Comparison of ENCODE assay signal across 13 cellular contexts in genomic region chr13:41402695-41403511, GRCh38. TPM values are rescaled to one million over a fixed set of nuclear protein-coding genes. Genes with fewer than 3 reads are reported as not detected.
A peak's percentile ranks its signal among the peaks of the same experiment; 100 is the strongest.
DNase-seq lines count a peak whose midpoint lies in the region; ATAC-seq lines count a peak whose summit lies in the region.
"Had no signal": no experiment of that assay in that cellular context is flagged by ENCODE, and none has a peak within 500 bp of the region (broad histone marks: within the 10 kb centered on the region; RNA-seq: fewer than 3 reads in every experiment).

No MANE protein-coding gene starts in this region.

- no peaks in the 10 kb centered on the region for H3K36me3 ChIP-seq in CD8-positive, alpha-beta memory T cell (ENCODE audit: insufficient read depth, low read length)
- H3K36me3 ChIP-seq: Peyer's patch had no signal

- POLR2A ChIA-PET in CD8-positive, alpha-beta memory T cell (lab: Charles Lee): no interaction called here

- H3K27me3 ChIP-seq in CD8-positive, alpha-beta memory T cell (ENCODE audit: insufficient read depth, low read length, poor library complexity, severe bottlenecking): no peaks in the 10 kb centered on the region
- H3K27me3 ChIP-seq: Peyer's patch had no signal

- no peak overlapping the region for H3K4me3 Mint-ChIP-seq in activated CD4-positive, alpha-beta T cell treated with anti-CD3 and anti-CD28 coated beads, Interleukin-2, amount 10 ng/mL, durations not matched to agents 24 days and 14 days
- H3K4me3 Mint-ChIP-seq in T-helper 17 cell: no peak overlapping the region
- H3K4me3 Mint-ChIP-seq in CD8-positive, alpha-beta memory T cell: no peak overlapping the region
- H3K4me3 Mint-ChIP-seq: activated B cell treated with CpG ODN at 0.5 μM for 24 hours had no signal

- CTCF ChIA-PET in CD8-positive, alpha-beta memory T cell (lab: Charles Lee): interaction anchor here (1.0 kb wide), 1 partner anchor 58 kb away, joined by 3 read pairs; no protein-coding TSS in a partner anchor

- no peak overlapping the region for H3K27ac ChIP-seq in CD8-positive, alpha-beta memory T cell (ENCODE audit: low read depth, low read length)
- H3K27ac ChIP-seq: Peyer's patch had no signal

- H3K9me3 ChIP-seq in T-helper 17 cell (ENCODE audit: control insufficient read depth, low read length, poor library complexity, severe bottlenecking): no peaks in the 10 kb centered on the region
- no peaks in the 10 kb centered on the region for H3K9me3 ChIP-seq in CD8-positive, alpha-beta memory T cell (ENCODE audit: low read length)
- H3K9me3 ChIP-seq: Peyer's patch had no signal

- H3K9me3 Mint-ChIP-seq in activated CD4-positive, alpha-beta T cell treated with anti-CD3 and anti-CD28 coated beads, Interleukin-2, amount 10 ng/mL, durations not matched to agents 24 days and 14 days: no peaks in the 10 kb centered on the region
- H3K9me3 Mint-ChIP-seq in CD8-positive, alpha-beta memory T cell: no peaks in the 10 kb centered on the region
- H3K9me3 Mint-ChIP-seq: activated B cell treated with CpG ODN at 0.5 μM for 24 hours had no signal

- no peaks in the 10 kb centered on the region for H3K4me1 Mint-ChIP-seq in activated CD4-positive, alpha-beta T cell treated with anti-CD3 and anti-CD28 coated beads, Interleukin-2, amount 10 ng/mL, durations not matched to agents 24 days and 14 days
- H3K4me1 Mint-ChIP-seq in T-helper 17 cell: peaks cover 5% of the 10 kb centered on the region
- H3K4me1 Mint-ChIP-seq in CD8-positive, alpha-beta memory T cell: no peaks in the 10 kb centered on the region
- H3K4me1 Mint-ChIP-seq: activated B cell treated with CpG ODN at 0.5 μM for 24 hours had no signal

- no peaks in the 10 kb centered on the region for H3K4me1 ChIP-seq in CD8-positive, alpha-beta memory T cell (ENCODE audit: insufficient read depth, low read length)
- H3K4me1 ChIP-seq: Peyer's patch had no signal

- DNase-seq in activated CD4-positive, alpha-beta T cell treated with anti-CD3 and anti-CD28 coated beads, Interleukin-2, amount 10 ng/mL, durations not matched to agents 24 days and 14 days: peak; percentile 67
- no peak for DNase-seq in activated CD4-positive, alpha-beta T cell treated with anti-CD3 and anti-CD28 coated beads for 4 hours
- DNase-seq in T-helper 17 cell (no peak), iPS-NIHi7 (ENCODE audit: extremely low spot score) (peak; percentile 20), iPS-NIHi11 (ENCODE audit: low spot score) (no peak), GM19238 (ENCODE audit: insufficient read length, low spot score) (no peak)
- no peak for DNase-seq in stimulated activated naive CD8-positive, alpha-beta T cell treated with anti-CD3 and anti-CD28 coated beads, Interleukin-15, Interleukin-2, amounts not matched to agents 100 U/mL and 50 U/mL, for 24 hours
- no peak for DNase-seq in CD8-positive, alpha-beta memory T cell
- DNase-seq: activated B cell treated with CpG ODN at 0.5 μM for 24 hours; activated effector memory CD4-positive, alpha-beta T cell treated with Interleukin-2 at 50 U/mL for 16 hours; Peyer's patch; substantia nigra had no signal

- H3K4me3 ChIP-seq in CD8-positive, alpha-beta memory T cell (ENCODE audit: low read length): no peak overlapping the region
- H3K4me3 ChIP-seq: lung, Peyer's patch had no signal

- peaks cover 9% of the 10 kb centered on the region for H3K27me3 Mint-ChIP-seq in activated CD4-positive, alpha-beta T cell treated with anti-CD3 and anti-CD28 coated beads, Interleukin-2, amount 10 ng/mL, durations not matched to agents 24 days and 14 days
- H3K27me3 Mint-ChIP-seq in T-helper 17 cell: no peaks in the 10 kb centered on the region
- H3K27me3 Mint-ChIP-seq in CD8-positive, alpha-beta memory T cell: no peaks in the 10 kb centered on the region
- H3K27me3 Mint-ChIP-seq: activated B cell treated with CpG ODN at 0.5 μM for 24 hours had no signal

- no peaks in the 10 kb centered on the region for H3K36me3 Mint-ChIP-seq in activated CD4-positive, alpha-beta T cell treated with anti-CD3 and anti-CD28 coated beads, Interleukin-2, amount 10 ng/mL, durations not matched to agents 24 days and 14 days (ENCODE audit: low read depth)
- no peaks in the 10 kb centered on the region for H3K36me3 Mint-ChIP-seq in T-helper 17 cell (ENCODE audit: low read depth)
- no peaks in the 10 kb centered on the region for H3K36me3 Mint-ChIP-seq in CD8-positive, alpha-beta memory T cell

- H3K27ac Mint-ChIP-seq in activated CD4-positive, alpha-beta T cell treated with anti-CD3 and anti-CD28 coated beads, Interleukin-2, amount 10 ng/mL, durations not matched to agents 24 days and 14 days: no peak overlapping the region
- no peak overlapping the region for H3K27ac Mint-ChIP-seq in T-helper 17 cell
- no peak overlapping the region for H3K27ac Mint-ChIP-seq in CD8-positive, alpha-beta memory T cell
- H3K27ac Mint-ChIP-seq: activated B cell treated with CpG ODN at 0.5 μM for 24 hours had no signal

- peak; percentile 14 for ATAC-seq in T-helper 17 cell
- peak; percentile 51 for ATAC-seq in stimulated activated naive CD8-positive, alpha-beta T cell treated with anti-CD3 and anti-CD28 coated beads, Interleukin-15, Interleukin-2, amounts not matched to agents 100 U/mL and 50 U/mL, for 24 hours

- intact Hi-C loops in activated CD4-positive, alpha-beta T cell treated with anti-CD3 and anti-CD28 coated beads, Interleukin-2, amount 10 ng/mL, durations not matched to agents 24 days and 14 days (cut with micrococcal nuclease): loop anchor here (2.0 kb wide), 1 partner anchor 52 kb away; no protein-coding TSS in a partner anchor

RNA-seq across cellular contexts. Expression of gene RGCC, which starts 54.4 kb away (rescaled TPM):
- total RNA-seq in activated CD4-positive, alpha-beta T cell treated with anti-CD3 and anti-CD28 coated beads, Interleukin-2, amount 10 ng/mL, durations not matched to agents 24 days and 14 days: 113 and 117 TPM in 2 replicates
- 100 to 1,000 TPM; 283 to 548 TPM for total RNA-seq in T-helper 17 cell
- 100 to 1,000 TPM; 107 to 110 TPM for total RNA-seq in CD8-positive, alpha-beta memory T cell
- polyA plus RNA-seq in CD8-positive, alpha-beta memory T cell: 83.0 TPM

Comparison
In these comparisons a context has a peak if more than half of its experiments do, and no peak if none do; other contexts are left out.
1. DNase-seq: peak in activated CD4-positive, alpha-beta T cell treated with anti-CD3 and anti-CD28 coated beads, Interleukin-2, amount 10 ng/mL, durations not matched to agents 24 days and 14 days (single experiment) and iPS-NIHi7 (single experiment); none in activated CD4-positive, alpha-beta T cell treated with anti-CD3 and anti-CD28 coated beads for 4 hours (0 of 2), T-helper 17 cell (0 of 3), stimulated activated naive CD8-positive, alpha-beta T cell treated with anti-CD3 and anti-CD28 coated beads, Interleukin-15, Interleukin-2, amounts not matched to agents 100 U/mL and 50 U/mL, for 24 hours (single experiment), iPS-NIHi11 (single experiment), GM19238 (single experiment) and CD8-positive, alpha-beta memory T cell (0 of 5).